30 cellular contexts compared by ENCODE assay signal in genomic region chr6:87093651-87094050, GRCh38. TPM values are rescaled to one million over a fixed set of nuclear protein-coding genes. Genes with fewer than 3 reads are reported as not detected.
A peak's percentile ranks its signal among the peaks of the same experiment; 100 is the strongest.
DNase-seq lines count a peak whose midpoint lies in the region; ATAC-seq and TF ChIP-seq lines count a peak whose summit lies in the region.
"Had no signal": no experiment of that assay in that cellular context is flagged by ENCODE, and none has a peak within 500 bp of the region (broad histone marks: within the 10 kb centered on the region; RNA-seq: fewer than 3 reads in every experiment).

No MANE protein-coding gene starts in this region.

- H3K27me3 ChIP-seq in SK-N-SH (ENCODE audit: insufficient read depth), result no peaks in the 10 kb centered on the region

- in situ Hi-C loops in astrocyte of the cerebellum (cut with HindIII; ENCODE audit: low sequenced_read_pairs), result no loop called here

- no peak overlapping the region for H3K27ac Mint-ChIP-seq in stimulated activated memory B cell treated with anti-CD40 and anti-IgM and Interleukin-4, amounts not matched to agents 10 μg/mL and 1 μg/mL and 100 μg/mL, for 72 hours
- H3K27ac Mint-ChIP-seq: CD4-positive, alpha-beta memory T cell; natural killer cell had no signal

- TF ChIP-seq CTCF in SK-N-SH (IDR thresholded peaks at IDR 0.05), result no peak
- no peak for TF ChIP-seq CTCF in astrocyte of the cerebellum (IDR thresholded peaks at IDR 0.05; ENCODE audit: low read depth, low read length, missing control alignments)
- no peak for TF ChIP-seq CTCF in fibroblast of pulmonary artery (IDR thresholded peaks at IDR 0.05; ENCODE audit: low read length, missing control alignments)

- DNase-seq in SK-N-SH (no peak), astrocyte of the cerebellum (ENCODE audit: low read depth) (peak; percentile 40), fibroblast of pulmonary artery (ENCODE audit: low read depth) (peak; percentile 8), stromal cell of bone marrow (ENCODE audit: low read depth) (peak; percentile 6), germinal center (ENCODE audit: low spot score) (no peak), DMS 273 treated with DMSO at 0.1 percent for 48 hours (lab: John Stamatoyannopoulos, UW) (no peak)
- DNase-seq: 8988T; activated CD4-positive, alpha-beta T cell treated with anti-CD3 and anti-CD28 coated beads, Interleukin-2, amount 50 U/mL, for 4 hours; activated naive CD4-positive, alpha-beta T cell treated with Interleukin-2 at 50 U/mL for 16 hours; CD4-positive, alpha-beta memory T cell; effector memory CD4-positive, alpha-beta T cell; GOT3; Karpas-422; left cardiac atrium; natural killer cell; NCI-H1436; NCI-H2081 treated with DMSO at 0.1 percent for 48 hours; NCI-H226; NCI-H526 treated with DMSO at 0.1 percent for 48 hours; occipital lobe; Right ventricle myocardium superior; stimulated activated naive CD8-positive, alpha-beta T cell treated with anti-CD3 and anti-CD28 coated beads, Interleukin-15, Interleukin-2, amounts not matched to agents 100 U/mL and 50 U/mL, for 24 hours; T-helper 2 cell had no signal

- 0 out of 2 replicates have a peak overlapping the region, but pooled peaks have one; percentile 17 for H2AFZ ChIP-seq in SK-N-SH (ENCODE audit: low read depth)
- H2AFZ ChIP-seq: hepatocyte had no signal

- H3K4me1 Mint-ChIP-seq in stimulated activated memory B cell treated with anti-CD40 and anti-IgM and Interleukin-4, amounts not matched to agents 10 μg/mL and 1 μg/mL and 100 μg/mL, for 72 hours, result no peaks in the 10 kb centered on the region
- H3K4me1 Mint-ChIP-seq: natural killer cell had no signal

- WGBS in SK-N-SH (ENCODE audit: low lambda C conversion rate), result 26% methylated on average over 2 of the region's 2 CpGs

- H3K9me3 ChIP-seq in SK-N-SH, result no peaks in the 10 kb centered on the region
- H3K9me3 ChIP-seq: prostate gland, thoracic aorta had no signal

- no peaks in the 10 kb centered on the region for H3K36me3 Mint-ChIP-seq in stimulated activated memory B cell treated with anti-CD40 and anti-IgM and Interleukin-4, amounts not matched to agents 10 μg/mL and 1 μg/mL and 100 μg/mL, for 72 hours
- H3K36me3 Mint-ChIP-seq: CD4-positive, alpha-beta memory T cell; natural killer cell had no signal

- POLR2A ChIA-PET in SK-N-SH (lab: Yijun Ruan, JAX), result no interaction called here

- TF ChIP-seq RAD21 in SK-N-SH (IDR thresholded peaks at IDR 0.05; ENCODE audit: low read length), result no peak

- H3K27me3 Mint-ChIP-seq in stimulated activated memory B cell treated with anti-CD40 and anti-IgM and Interleukin-4, amounts not matched to agents 10 μg/mL and 1 μg/mL and 100 μg/mL, for 72 hours, result peaks cover 8% of the 10 kb centered on the region

- H3K4me3 ChIP-seq in SK-N-SH (ENCODE audit: low read depth in 2 of 2, low read length in 1 of 2) (0 out of 4 replicates have a peak overlapping the region, but pooled peaks of 1 of the 2 experiments have one; percentile 3), astrocyte of the cerebellum (ENCODE audit: low read depth, low read length) (no peak overlapping the region), fibroblast of pulmonary artery (replicated peaks; ENCODE audit: low read depth, low read length) (no peak overlapping the region)
- H3K4me3 ChIP-seq: hepatocyte, lung, prostate gland, thoracic aorta had no signal

- no peak for TF ChIP-seq EP300 in SK-N-SH (IDR thresholded peaks at IDR 0.05; ENCODE audit: borderline replicate concordance in 1 of 2, low read depth in 1 of 2, low read length in 1 of 2)

- no peaks in the 10 kb centered on the region for H3K9me3 Mint-ChIP-seq in stimulated activated memory B cell treated with anti-CD40 and anti-IgM and Interleukin-4, amounts not matched to agents 10 μg/mL and 1 μg/mL and 100 μg/mL, for 72 hours
- H3K9me3 Mint-ChIP-seq: CD4-positive, alpha-beta memory T cell; natural killer cell had no signal

- H3K4me1 ChIP-seq in SK-N-SH (ENCODE audit: control insufficient read depth in 1 of 2, insufficient read depth in 2 of 2, low read depth in 1 of 2, low read length in 1 of 2), result peaks cover 0 to 9% of the 10 kb centered on the region in 2 experiments; a peak in 1 of 4 replicates
- H3K4me1 ChIP-seq: prostate gland had no signal

- H3K9ac ChIP-seq in SK-N-SH, result peak overlapping the region; percentile 5; the same call in 1 of the 2 replicates

- no peak overlapping the region for H3K4me3 Mint-ChIP-seq in stimulated activated memory B cell treated with anti-CD40 and anti-IgM and Interleukin-4, amounts not matched to agents 10 μg/mL and 1 μg/mL and 100 μg/mL, for 72 hours
- H3K4me3 Mint-ChIP-seq: CD4-positive, alpha-beta memory T cell; natural killer cell had no signal

- no peaks in the 10 kb centered on the region for H3K9me2 ChIP-seq in SK-N-SH

- no peak for ATAC-seq in SK-N-SH treated with all-trans-retinoic acid at 6 μM for 48 hours
- no peak for ATAC-seq in stimulated activated memory B cell treated with anti-CD40 and anti-IgM and Interleukin-4, amounts not matched to agents 10 μg/mL and 1 μg/mL and 100 μg/mL, for 72 hours
- ATAC-seq: activated CD4-positive, CD25-positive, alpha-beta regulatory T cell treated with anti-CD3 and anti-CD28 coated beads, Interleukin-2, amount 50 U/mL, for 24 hours; left cardiac atrium; natural killer cell; stimulated activated naive CD8-positive, alpha-beta T cell treated with anti-CD3 and anti-CD28 coated beads, Interleukin-15, Interleukin-2, amounts not matched to agents 100 U/mL and 50 U/mL, for 24 hours had no signal

- H3K4me2 ChIP-seq in SK-N-SH, result peak overlapping the region; percentile 63; the same call in 1 of the 2 replicates
- H3K4me2 ChIP-seq: hepatocyte had no signal

- H3K79me2 ChIP-seq in SK-N-SH (ENCODE audit: insufficient read depth), result no peaks in the 10 kb centered on the region
- H3K79me2 ChIP-seq: hepatocyte had no signal

- no peaks in the 10 kb centered on the region for H3K36me3 ChIP-seq in SK-N-SH (replicated peaks in 1 of 2; ENCODE audit: control insufficient read depth in 1 of 2, insufficient read depth in 2 of 2, low read length in 1 of 2)
- H3K36me3 ChIP-seq: prostate gland, thoracic aorta had no signal

- H3F3A ChIP-seq in SK-N-SH (replicated peaks; ENCODE audit: insufficient read depth), result peaks cover 6% of the 10 kb centered on the region

- H3K27ac ChIP-seq in SK-N-SH (ENCODE audit: low read depth in 2 of 2, low read length in 1 of 2), result peak overlapping the region in 1 of 2 experiments; percentile 68; a peak in 2 of 4 replicates
- H3K27ac ChIP-seq: hepatocyte, prostate gland, thoracic aorta had no signal

- CTCF ChIA-PET in SK-N-SH (lab: Yijun Ruan, JAX), result interaction anchor here (1.1 to 2.6 kb wide), 2 partner anchors 12 to 15 kb away, joined by 3 to 14 read pairs; no protein-coding TSS in a partner anchor

- H4K20me1 ChIP-seq in SK-N-SH (ENCODE audit: insufficient read depth), result no peaks in the 10 kb centered on the region

TF ChIP-seq in SK-N-SH, 30 proteins besides CTCF, POLR2A, EP300 and RAD21 (continues in another document):
- TF ChIP-seq GABPA (IDR thresholded peaks at IDR 0.05; ENCODE audit: low read depth) (no peak), ELF1 (IDR thresholded peaks at IDR 0.05) (no peak), ZBTB33 (IDR thresholded peaks at IDR 0.05; ENCODE audit: borderline replicate concordance, low read depth) (no peak)

TF ChIP-seq in SK-N-SH treated with all-trans-retinoic acid at 6 μM for 48 hours, 23 proteins besides CTCF, POLR2A, EP300 and RAD21:
- no peak for TF ChIP-seq PPARA (CRISPR knock-in tag; IDR thresholded peaks at IDR 0.05; ENCODE audit: borderline replicate concordance)
- TF ChIP-seq OSR1 (CRISPR knock-in tag; IDR thresholded peaks at IDR 0.05), result no peak
- no peak for TF ChIP-seq TCF4 (CRISPR knock-in tag; IDR thresholded peaks at IDR 0.05; ENCODE audit: borderline replicate concordance)
- TF ChIP-seq ZNF70 (CRISPR knock-in tag; IDR thresholded peaks at IDR 0.05), result no peak
- TF ChIP-seq ISL1 (CRISPR knock-in tag; IDR thresholded peaks at IDR 0.05), result no peak

RNA-seq across cellular contexts. Expression of gene CGA, which starts 1.3 kb away (rescaled TPM):
- polyA plus RNA-seq in SK-N-SH (2012; rRNA removed), result 0.10 and 0.18 TPM in 2 replicates
- 0.04 and 0.10 TPM in 2 replicates for polyA plus RNA-seq in SK-N-SH (2012; cell fraction: cytosol; rRNA removed)
- polyA plus RNA-seq in SK-N-SH (2012; cell fraction: nucleus; rRNA removed), result 0.25 and 0.41 TPM in 2 replicates
- polyA plus RNA-seq: CD4-positive, alpha-beta memory T cell; lung had no signal

Comparison
In these comparisons a context has a peak if more than half of its experiments do, and no peak if none do; other contexts are left out.
1. DNase-seq: peak in astrocyte of the cerebellum (single experiment), fibroblast of pulmonary artery (single experiment) and stromal cell of bone marrow (single experiment); none in SK-N-SH (single experiment), germinal center (single experiment) and DMS 273 treated with DMSO at 0.1 percent for 48 hours (single experiment).